19 cellular contexts compared by ENCODE assay signal in the genomic region with DNA sequence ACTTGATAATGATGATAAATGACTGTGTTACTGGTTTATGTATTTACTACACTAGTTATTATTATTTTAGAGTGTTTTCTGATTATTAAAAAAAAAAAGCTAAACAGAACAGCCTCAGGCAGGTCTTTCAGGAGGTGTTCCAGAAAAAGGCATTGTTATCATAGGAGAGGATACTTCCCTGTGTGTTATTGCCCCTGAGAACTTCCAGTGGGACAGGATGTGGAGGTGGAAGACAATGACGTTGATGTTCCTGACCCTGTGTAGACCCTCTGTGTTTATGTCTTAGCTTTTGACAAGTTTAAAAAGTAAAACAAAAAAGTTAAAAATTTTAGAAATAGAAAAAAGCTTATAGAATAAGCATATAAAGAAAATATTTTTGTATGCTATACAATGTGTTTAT.
"Had no signal": no experiment of that assay in that cellular context is flagged by ENCODE, and none has a peak within 500 bp of the region (broad histone marks: within the 10 kb centered on the region; RNA-seq: fewer than 3 reads in every experiment).

No MANE protein-coding gene starts in this region.

- H3K36me3 ChIP-seq: esophagus muscularis mucosa, prostate gland, thoracic aorta, vagina had no signal

- H3K4me1 ChIP-seq: prostate gland had no signal

- H3K9me3 ChIP-seq: esophagus muscularis mucosa, prostate gland, thoracic aorta, vagina had no signal

- H3K27me3 ChIP-seq: esophagus muscularis mucosa, vagina had no signal

- H3K27ac ChIP-seq: prostate gland, thoracic aorta, vagina, VCaP had no signal

- H3K4me3 ChIP-seq: esophagus muscularis mucosa, prostate gland, thoracic aorta, vagina had no signal

- DNase-seq: activated CD4-positive, alpha-beta T cell treated with anti-CD3 and anti-CD28 coated beads for 36 hours; activated CD8-positive, alpha-beta memory T cell treated with anti-CD3 and anti-CD28 coated beads, Interleukin-2, amount 50 U/mL, for 48 hours; activated CD8-positive, alpha-beta T cell treated with anti-CD3 and anti-CD28 coated beads, Interleukin-2, amount 10 ng/mL, durations not matched to agents 7 days and 5 days; activated naive CD4-positive, alpha-beta T cell; endodermal cell; foreskin fibroblast; natural killer cell; stimulated activated CD4-positive, alpha-beta T cell treated with anti-CD3 and anti-CD28 coated beads, Interleukin-12 subunit alpha, Interleukin-12 subunit beta, amount 100 ng/mL, for 4 hours; stimulated activated CD4-positive, alpha-beta T cell treated with anti-CD3 and anti-CD28 coated beads, Interleukin-2, amount 100 ng/mL, for 48 hours; stimulated activated naive CD4-positive, alpha-beta T cell treated with Interleukin-2 at 50 U/mL for 16 hours; T-cell; T1000 had no signal

- ATAC-seq: activated CD4-positive, alpha-beta T cell treated with anti-CD3 and anti-CD28 coated beads for 36 hours; activated CD8-positive, alpha-beta T cell treated with anti-CD3 and anti-CD28 coated beads, Interleukin-2, amount 10 ng/mL, durations not matched to agents 7 days and 5 days; left lobe of liver; natural killer cell; sciatic nerve; T-cell had no signal
